ENCODE assay signal across 8 cellular contexts in the genomic region with DNA sequence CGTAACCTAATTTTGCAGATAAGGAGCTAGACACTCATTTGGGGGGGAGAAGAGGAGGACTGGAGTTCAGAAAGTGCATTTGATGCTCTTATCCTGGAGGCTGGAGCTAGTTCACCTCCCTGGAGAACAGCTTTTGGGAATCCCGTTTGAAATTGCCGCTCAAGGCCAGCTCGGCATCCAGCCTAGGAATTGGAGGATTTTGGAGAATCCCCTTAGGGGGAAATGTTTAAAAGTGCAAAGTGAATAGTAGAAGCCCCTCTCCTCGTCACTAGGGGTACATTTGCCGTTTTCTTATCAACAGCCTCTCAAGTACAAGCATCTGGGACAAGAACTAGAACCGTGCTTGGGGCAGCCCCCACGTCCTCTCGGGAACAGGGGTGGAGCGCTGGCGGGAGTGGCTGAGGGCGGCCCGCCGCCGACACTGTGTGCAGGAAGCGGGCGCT. TPM values are rescaled to one million over a fixed set of nuclear protein-coding genes. Genes with fewer than 3 reads are reported as not detected.
DNase-seq lines count a peak whose midpoint lies in the region; ATAC-seq and TF ChIP-seq lines count a peak whose summit lies in the region.

No MANE protein-coding gene starts in this region.

- intact Hi-C loops in ovary (cut with DNase I) = loop anchor here (5.0 to 10.0 kb wide), 2 partner anchors 100 to 102 kb away; partner anchors contain the start of gene LARP1 (in 4 of the 4)

- no peak for TF ChIP-seq CTCF in LNCaP clone FGC (IDR thresholded peaks at IDR 0.05; ENCODE audit: control insufficient read depth, extremely low read depth, insufficient read depth)
- TF ChIP-seq CTCF in fibroblast of villous mesenchyme (IDR thresholded peaks at IDR 0.05; ENCODE audit: insufficient read depth, low read depth, low read length) = no peak
- no peak for TF ChIP-seq CTCF in ovary (IDR thresholded peaks at IDR 0.05)

- no peak for TF ChIP-seq EP300 in ovary (IDR thresholded peaks at IDR 0.05)

- H3K4me3 ChIP-seq in LNCaP clone FGC (ENCODE audit: low read depth, low read length) (peak overlapping the region; percentile 68), fibroblast of villous mesenchyme (ENCODE audit: low read depth, low read length) (peak overlapping the region; percentile 90), ovary (peak overlapping the region; percentile 63)

- ATAC-seq in GM21423 (IDR thresholded peaks at IDR 0.05; ENCODE audit: unreplicated experiment) = peak; percentile 34

- H3K27me3 ChIP-seq in ovary = no peaks in the 10 kb centered on the region

- H3K36me3 ChIP-seq in ovary = no peaks in the 10 kb centered on the region

- peaks cover 9% of the 10 kb centered on the region for H3K4me1 ChIP-seq in ovary (ENCODE audit: insufficient read depth)

- WGBS in ovary, 3 donors = 0 to 1% (median 1%) methylated on average over 15 to 17 of the region's 17 CpGs

- TF ChIP-seq POLR2A in ovary (IDR thresholded peaks at IDR 0.05) = no peak

- peak; percentile 54 for DNase-seq in DMS114 treated with DMSO at 0.1 percent for 48 hours (lab: John Stamatoyannopoulos, UW; ENCODE audit: unreplicated experiment)
- no peak for DNase-seq in LNCaP clone FGC (ENCODE audit: low read depth)
- peak; percentile 50 for DNase-seq in activated CD8-positive, alpha-beta memory T cell treated with anti-CD3 and anti-CD28 coated beads, Interleukin-2, amount 50 U/mL, for 4 hours
- no peak for DNase-seq in fibroblast of villous mesenchyme (ENCODE audit: low read depth)
- peak in 2 of 5 donors; percentile 86 to 87 for DNase-seq in ovary
- no peak for DNase-seq in MV-4-11 (lab: John Stamatoyannopoulos, UW)
- DNase-seq in AML-193 (lab: John Stamatoyannopoulos, UW) = no peak

- peak overlapping the region; percentile 94 to 99 for H3K27ac ChIP-seq in ovary

- no peaks in the 10 kb centered on the region for H3K9me3 ChIP-seq in ovary

RNA-seq across cellular contexts. Expression of gene CNOT8, which starts 1.3 kb away (rescaled TPM):
- total RNA-seq in fibroblast of villous mesenchyme (40.6 and 60.5 TPM in 2 replicates), ovary (10 to 100 TPM; 34.0 to 51.0 (median 40.5) TPM)
- polyA plus RNA-seq in ovary = 10 to 100 TPM; 35.4 to 40.7 TPM

RNA-seq across cellular contexts. Expression of gene FAXDC2, which starts 6.7 kb away (rescaled TPM):
- total RNA-seq in fibroblast of villous mesenchyme (4.2 and 7.8 TPM in 2 replicates), ovary (10 to 100 TPM; 15.2 to 40.7 (median 23.1) TPM)
- 100 to 1,000 TPM in 1 of 2 donors, 10 to 100 TPM in 1; 43.7 to 120 TPM for polyA plus RNA-seq in ovary

Comparison
In these comparisons a context has a peak if more than half of its experiments do, and no peak if none do; other contexts are left out.
1. DNase-seq: peak in DMS114 treated with DMSO at 0.1 percent for 48 hours (single experiment) and activated CD8-positive, alpha-beta memory T cell treated with anti-CD3 and anti-CD28 coated beads, Interleukin-2, amount 50 U/mL, for 4 hours (single experiment); none in LNCaP clone FGC (single experiment), fibroblast of villous mesenchyme (single experiment), MV-4-11 (single experiment) and AML-193 (0 of 2).
2. Peak in every context shown above with its lines, with median percentiles within 50 percentile points of each other: H3K4me3 ChIP-seq.